8 cellular contexts compared by ENCODE assay signal in genomic region chr19:44576843-44577565, GRCh38. TPM values are rescaled to one million over a fixed set of nuclear protein-coding genes. Genes with fewer than 3 reads are reported as not detected.
DNase-seq lines count a peak whose midpoint lies in the region; ATAC-seq and TF ChIP-seq lines count a peak whose summit lies in the region.

No MANE protein-coding gene starts in this region.

- ATAC-seq in memory B cell (ENCODE audit: low read depth) (peak; percentile 31), GM19351 (IDR thresholded peaks at IDR 0.05; ENCODE audit: unreplicated experiment) (no peak)
- ATAC-seq in effector memory CD8-positive, alpha-beta T cell (replicated peaks) = no peak

- H3K4me1 Mint-ChIP-seq in activated CD4-positive, alpha-beta T cell treated with anti-CD3 and anti-CD28 coated beads, Interleukin-2, amount 10 ng/mL, durations not matched to agents 24 days and 14 days = no peaks in the 10 kb centered on the region
- H3K4me1 Mint-ChIP-seq in memory B cell = no peaks in the 10 kb centered on the region
- H3K4me1 Mint-ChIP-seq in effector memory CD8-positive, alpha-beta T cell (ENCODE audit: low read depth in 2 of 2) = no peaks in the 10 kb centered on the region

- WGBS in mammary epithelial cell (ENCODE audit: low coverage, missing lambda C conversion rate) = 59% methylated on average over 5 of the region's 8 CpGs

- intact Hi-C loops in activated CD4-positive, alpha-beta T cell treated with anti-CD3 and anti-CD28 coated beads, Interleukin-2, amount 10 ng/mL, durations not matched to agents 24 days and 14 days (cut with micrococcal nuclease) = loop anchor here (2.0 kb wide), 1 partner anchor 82 kb away; no protein-coding TSS in a partner anchor
- intact Hi-C loops in mammary epithelial cell (cut with micrococcal nuclease) = loop anchor here (2.0 kb wide), 1 partner anchor 80 kb away; no protein-coding TSS in a partner anchor

- H4K20me1 ChIP-seq in mammary epithelial cell (ENCODE audit: insufficient read depth, low read length) = no peaks in the 10 kb centered on the region

- H3K79me2 ChIP-seq in mammary epithelial cell (ENCODE audit: insufficient read depth, low read length) = no peaks in the 10 kb centered on the region

- CTCF ChIA-PET in mammary epithelial cell (lab: Charles Lee; ENCODE audit: low non-redundant PET) = interaction anchor here (0.6 kb wide), 1 partner anchor 58 kb away, joined by 3 read pairs; no protein-coding TSS in a partner anchor

- no peaks in the 10 kb centered on the region for H3K36me3 Mint-ChIP-seq in activated CD4-positive, alpha-beta T cell treated with anti-CD3 and anti-CD28 coated beads, Interleukin-2, amount 10 ng/mL, durations not matched to agents 24 days and 14 days (ENCODE audit: low read depth)
- H3K36me3 Mint-ChIP-seq in memory B cell = peaks cover 3% of the 10 kb centered on the region
- no peaks in the 10 kb centered on the region for H3K36me3 Mint-ChIP-seq in effector memory CD8-positive, alpha-beta T cell (ENCODE audit: insufficient read depth)

- H3K4me3 ChIP-seq in mammary epithelial cell (replicated peaks in 1 of 3; ENCODE audit: insufficient read depth in 1 of 3, low read depth in 2 of 3, low read length in 3 of 3) = no peak overlapping the region
- no peak overlapping the region for H3K4me3 ChIP-seq in coronary artery

- dilution Hi-C loops in mammary epithelial cell (cut with HindIII; ENCODE audit: low sequenced_read_pairs) = loop anchor here (5.0 kb wide), 1 partner anchor 85 kb away; no protein-coding TSS in a partner anchor

- no peaks in the 10 kb centered on the region for H3K36me3 ChIP-seq in mammary epithelial cell (ENCODE audit: insufficient read depth, low read length)

- H3K9me3 ChIP-seq in mammary epithelial cell (replicated peaks; ENCODE audit: insufficient read depth, low read length) = no peaks in the 10 kb centered on the region

- no peaks in the 10 kb centered on the region for H3K27me3 ChIP-seq in mammary epithelial cell (ENCODE audit: insufficient read depth, low read length)

- H3K4me2 ChIP-seq in mammary epithelial cell (ENCODE audit: insufficient read depth, low read depth, low read length) = no peak overlapping the region

- H2AFZ ChIP-seq in mammary epithelial cell (ENCODE audit: low read depth, low read length) = no peak overlapping the region

- H3K27ac Mint-ChIP-seq in activated CD4-positive, alpha-beta T cell treated with anti-CD3 and anti-CD28 coated beads, Interleukin-2, amount 10 ng/mL, durations not matched to agents 24 days and 14 days = no peak overlapping the region
- H3K27ac Mint-ChIP-seq in memory B cell = no peak overlapping the region
- H3K27ac Mint-ChIP-seq in effector memory CD8-positive, alpha-beta T cell = no peak overlapping the region

- peaks cover 5% of the 10 kb centered on the region for H3K9me3 Mint-ChIP-seq in activated CD4-positive, alpha-beta T cell treated with anti-CD3 and anti-CD28 coated beads, Interleukin-2, amount 10 ng/mL, durations not matched to agents 24 days and 14 days
- peaks cover 17% of the 10 kb centered on the region for H3K9me3 Mint-ChIP-seq in memory B cell
- peaks cover 10 to 27% of the 10 kb centered on the region in 2 donors for H3K9me3 Mint-ChIP-seq in effector memory CD8-positive, alpha-beta T cell

- peak; percentile 61 for DNase-seq in activated CD4-positive, alpha-beta T cell treated with anti-CD3 and anti-CD28 coated beads, Interleukin-2, amount 10 ng/mL, durations not matched to agents 24 days and 14 days
- no peak for DNase-seq in activated CD4-positive, alpha-beta T cell treated with anti-CD3 and anti-CD28 coated beads for 1 hour
- DNase-seq in NCI-H774 (lab: John Stamatoyannopoulos, UW) = peak; percentile 33
- DNase-seq in mammary epithelial cell = peak; percentile 56
- DNase-seq in memory B cell (ENCODE audit: low spot score in 2 of 2) = no peak
- DNase-seq in effector memory CD8-positive, alpha-beta T cell = no peak
- no peak for DNase-seq in coronary artery (ENCODE audit: low spot score)

- in situ Hi-C loops in mammary epithelial cell (cut with MboI; ENCODE audit: low sequenced_read_pairs in 2 of 2) = loop anchor here in 1 of 2 donors (25.0 kb wide), 1 partner anchor 185 kb away; no protein-coding TSS in a partner anchor

- no peak overlapping the region for H3K27ac ChIP-seq in mammary epithelial cell (ENCODE audit: insufficient read depth, low read depth, low read length)
- no peak overlapping the region for H3K27ac ChIP-seq in coronary artery

- BruUV-seq in mammary epithelial cell (replicated peaks; lab: Mats Ljungman, UMichigan) = no TSS peak

- H3K27me3 Mint-ChIP-seq in activated CD4-positive, alpha-beta T cell treated with anti-CD3 and anti-CD28 coated beads, Interleukin-2, amount 10 ng/mL, durations not matched to agents 24 days and 14 days = no peaks in the 10 kb centered on the region
- H3K27me3 Mint-ChIP-seq in memory B cell = peaks cover 22% of the 10 kb centered on the region
- peaks cover 14 to 20% of the 10 kb centered on the region in 2 donors for H3K27me3 Mint-ChIP-seq in effector memory CD8-positive, alpha-beta T cell

- no peaks in the 10 kb centered on the region for H3K4me1 ChIP-seq in mammary epithelial cell (ENCODE audit: insufficient read depth, low read length)

- no peak overlapping the region for H3K4me3 Mint-ChIP-seq in activated CD4-positive, alpha-beta T cell treated with anti-CD3 and anti-CD28 coated beads, Interleukin-2, amount 10 ng/mL, durations not matched to agents 24 days and 14 days
- H3K4me3 Mint-ChIP-seq in memory B cell = no peak overlapping the region
- H3K4me3 Mint-ChIP-seq in effector memory CD8-positive, alpha-beta T cell = no peak overlapping the region

- peak; percentile 79 to 84 for TF ChIP-seq CTCF in mammary epithelial cell (conservative IDR thresholded peaks at IDR 0.05 in 1 of 2, IDR thresholded peaks at IDR 0.05 in 1 of 2; ENCODE audit: extremely low read depth in 1 of 2, insufficient read depth in 1 of 2, low read depth in 1 of 2, low read length in 2 of 2)
- TF ChIP-seq CTCF in coronary artery (IDR thresholded peaks at IDR 0.05) = no peak

- H3K9ac ChIP-seq in mammary epithelial cell (ENCODE audit: insufficient read depth, low read length) = no peak overlapping the region

RNA-seq across cellular contexts. Expression of gene IGSF23, which starts 36.4 kb away (rescaled TPM):
- not detected in 2 replicates for total RNA-seq in activated CD4-positive, alpha-beta T cell treated with anti-CD3 and anti-CD28 coated beads, Interleukin-2, amount 10 ng/mL, durations not matched to agents 24 days and 14 days
- total RNA-seq in mammary epithelial cell = not detected
- not detected for polyA plus RNA-seq in mammary epithelial cell
- not detected for polyA minus RNA-seq in mammary epithelial cell

RNA-seq across cellular contexts. Expression of gene CEACAM20, which starts 47.5 kb away (rescaled TPM):
- total RNA-seq in activated CD4-positive, alpha-beta T cell treated with anti-CD3 and anti-CD28 coated beads, Interleukin-2, amount 10 ng/mL, durations not matched to agents 24 days and 14 days = not detected in 2 replicates
- not detected for total RNA-seq in mammary epithelial cell
- not detected for polyA plus RNA-seq in mammary epithelial cell
- polyA minus RNA-seq in mammary epithelial cell = not detected

Comparison
In these comparisons a context has a peak if more than half of its experiments do, and no peak if none do; other contexts are left out.
1. DNase-seq: peak in activated CD4-positive, alpha-beta T cell treated with anti-CD3 and anti-CD28 coated beads, Interleukin-2, amount 10 ng/mL, durations not matched to agents 24 days and 14 days (single experiment), NCI-H774 (single experiment) and mammary epithelial cell (single experiment); none in activated CD4-positive, alpha-beta T cell treated with anti-CD3 and anti-CD28 coated beads for 1 hour (single experiment), memory B cell (0 of 2), effector memory CD8-positive, alpha-beta T cell (0 of 3) and coronary artery (single experiment).